In genomic region chr5:96566775-96567174, GRCh38 we compare ENCODE assay signal across 1 cellular context.
TF ChIP-seq lines count a peak whose summit lies in the region.

No MANE protein-coding gene starts in this region.

TF ChIP-seq in SK-N-SH treated with all-trans-retinoic acid at 6 μM for 48 hours, 23 proteins besides CTCF, POLR2A, EP300 and RAD21 (continued from another document):
- TF ChIP-seq, protein P1, sequence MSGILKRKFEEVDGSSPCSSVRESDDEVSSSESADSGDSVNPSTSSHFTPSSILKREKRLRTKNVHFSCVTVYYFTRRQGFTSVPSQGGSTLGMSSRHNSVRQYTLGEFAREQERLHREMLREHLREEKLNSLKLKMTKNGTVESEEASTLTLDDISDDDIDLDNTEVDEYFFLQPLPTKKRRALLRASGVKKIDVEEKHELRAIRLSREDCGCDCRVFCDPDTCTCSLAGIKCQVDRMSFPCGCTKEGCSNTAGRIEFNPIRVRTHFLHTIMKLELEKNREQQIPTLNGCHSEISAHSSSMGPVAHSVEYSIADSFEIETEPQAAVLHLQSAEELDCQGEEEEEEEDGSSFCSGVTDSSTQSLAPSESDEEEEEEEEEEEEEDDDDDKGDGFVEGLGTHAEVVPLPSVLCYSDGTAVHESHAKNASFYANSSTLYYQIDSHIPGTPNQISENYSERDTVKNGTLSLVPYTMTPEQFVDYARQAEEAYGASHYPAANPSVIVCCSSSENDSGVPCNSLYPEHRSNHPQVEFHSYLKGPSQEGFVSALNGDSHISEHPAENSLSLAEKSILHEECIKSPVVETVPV (CRISPR knock-in tag; IDR thresholded peaks at IDR 0.05) = no peak
- TF ChIP-seq ZNF70 (CRISPR knock-in tag; IDR thresholded peaks at IDR 0.05) (no peak), SNAI2 (CRISPR knock-in tag; IDR thresholded peaks at IDR 0.05) (no peak), ISL1 (CRISPR knock-in tag; IDR thresholded peaks at IDR 0.05) (no peak), ZNF565 (CRISPR knock-in tag; conservative IDR thresholded peaks at IDR 0.05; ENCODE audit: low read depth) (no peak)
TF ChIP-seq in SK-N-SH treated with all-trans-retinoic acid at 6 μM for 48 hours: peak in this region for 0.
